Comparison of ENCODE assay signal across 8 cellular contexts in genomic region chr6:170554888-170555137, GRCh38. TPM values are rescaled to one million over a fixed set of nuclear protein-coding genes. Genes with fewer than 3 reads are reported as not detected.
DNase-seq lines count a peak whose midpoint lies in the region; ATAC-seq and TF ChIP-seq lines count a peak whose summit lies in the region.

No MANE protein-coding gene starts in this region.

- H3K9me3 ChIP-seq in WERI-Rb-1 (ENCODE audit: severe bottlenecking) = no peaks in the 10 kb centered on the region
- H3K9me3 ChIP-seq in iPS-18a (ENCODE audit: control insufficient read depth, low read depth, low read length) = no peaks in the 10 kb centered on the region
- no peaks in the 10 kb centered on the region for H3K9me3 ChIP-seq in smooth muscle cell (replicated peaks; ENCODE audit: low read depth)

- peak overlapping the region; percentile 92 for H2AFZ ChIP-seq in smooth muscle cell (ENCODE audit: low read depth)

- peaks cover 43% of the 10 kb centered on the region for H4K20me1 ChIP-seq in smooth muscle cell (ENCODE audit: low read depth)

- H3K36me3 ChIP-seq in WERI-Rb-1 (peaks cover 32% of the 10 kb centered on the region), iPS-18a (ENCODE audit: control insufficient read depth, low read depth, low read length) (peaks cover 13% of the 10 kb centered on the region), smooth muscle cell (ENCODE audit: low read depth) (no peaks in the 10 kb centered on the region)

- H3F3A ChIP-seq in smooth muscle cell (ENCODE audit: low read depth) = peaks cover 6% of the 10 kb centered on the region

- peak overlapping the region; percentile 96 for H3K4me2 ChIP-seq in smooth muscle cell

- H3K4me1 ChIP-seq in iPS-18a (ENCODE audit: control insufficient read depth, low read depth, low read length) = peaks cover 9% of the 10 kb centered on the region
- peaks cover 24% of the 10 kb centered on the region for H3K4me1 ChIP-seq in smooth muscle cell (ENCODE audit: low read depth)

- DNase-seq in WERI-Rb-1 (no peak), smooth muscle cell (lab: John Stamatoyannopoulos, UW; ENCODE audit: unreplicated experiment) (no peak), NCI-H2029 (lab: John Stamatoyannopoulos, UW) (no peak)
- no peak for DNase-seq in stimulated activated CD4-positive, alpha-beta T cell treated with anti-CD3 and anti-CD28 coated beads, Interleukin-12 subunit alpha, Interleukin-12 subunit beta, amount 100 ng/mL, for 4 hours

- H3K4me3 ChIP-seq in GM12875 (ENCODE audit: low read depth, low read length) = peak overlapping the region; percentile 74
- peak overlapping the region; percentile 98 for H3K4me3 ChIP-seq in WERI-Rb-1 (ENCODE audit: low read depth, low read length)
- peak overlapping the region; percentile 99 for H3K4me3 ChIP-seq in iPS-18a (ENCODE audit: low read length)
- peak overlapping the region; percentile 93 for H3K4me3 ChIP-seq in smooth muscle cell

- TF ChIP-seq CTCF in GM12875 (IDR thresholded peaks at IDR 0.05; ENCODE audit: borderline replicate concordance, insufficient read depth, low read depth, low read length) = no peak
- no peak for TF ChIP-seq CTCF in WERI-Rb-1 (IDR thresholded peaks at IDR 0.05; ENCODE audit: low read depth, low read length)
- no peak for TF ChIP-seq CTCF in smooth muscle cell (IDR thresholded peaks at IDR 0.05; ENCODE audit: borderline replicate concordance, insufficient read depth, poor library complexity, severe bottlenecking)

- WGBS in smooth muscle cell (ENCODE audit: low lambda C conversion rate) = 6% methylated on average over 6 of the region's 6 CpGs

- no peaks in the 10 kb centered on the region for H3K27me3 ChIP-seq in WERI-Rb-1 (ENCODE audit: insufficient read depth, low read depth, severe bottlenecking)
- H3K27me3 ChIP-seq in iPS-18a (ENCODE audit: control insufficient read depth, insufficient read depth, low read length) = no peaks in the 10 kb centered on the region
- no peaks in the 10 kb centered on the region for H3K27me3 ChIP-seq in smooth muscle cell (ENCODE audit: low read depth)

- peaks cover 67% of the 10 kb centered on the region for H3K79me2 ChIP-seq in smooth muscle cell (ENCODE audit: low read depth)

- ATAC-seq in HG03108 (IDR thresholded peaks at IDR 0.05; ENCODE audit: unreplicated experiment) (no peak), HG02678 (IDR thresholded peaks at IDR 0.05; ENCODE audit: unreplicated experiment) (no peak)

- peak overlapping the region; percentile 75 for H3K9ac ChIP-seq in iPS-18a (ENCODE audit: low read length)
- peak overlapping the region; percentile 92 for H3K9ac ChIP-seq in smooth muscle cell (ENCODE audit: low read depth)

- H3K27ac ChIP-seq in WERI-Rb-1 = peak overlapping the region; percentile 81
- no peak overlapping the region for H3K27ac ChIP-seq in iPS-18a (ENCODE audit: low read length)
- peak overlapping the region; percentile 95 for H3K27ac ChIP-seq in smooth muscle cell (ENCODE audit: low read depth)

RNA-seq across cellular contexts. Expression of gene TBP, which starts 0.6 kb away (rescaled TPM):
- total RNA-seq in smooth muscle cell = 19.9 and 30.1 TPM in 2 replicates
- 25.6 and 26.4 TPM in 2 replicates for polyA plus RNA-seq in smooth muscle cell

RNA-seq across cellular contexts. Expression of gene PSMB1, which starts 1.7 kb away (rescaled TPM):
- total RNA-seq in smooth muscle cell = 233 and 281 TPM in 2 replicates
- 464 and 484 TPM in 2 replicates for polyA plus RNA-seq in smooth muscle cell

RNA-seq across cellular contexts. Expression of gene PDCD2, which starts 29.6 kb away (rescaled TPM):
- 43.9 and 52.6 TPM in 2 replicates for total RNA-seq in smooth muscle cell
- 36.8 and 40.9 TPM in 2 replicates for polyA plus RNA-seq in smooth muscle cell
